15 cellular contexts compared by ENCODE assay signal in the genomic region with DNA sequence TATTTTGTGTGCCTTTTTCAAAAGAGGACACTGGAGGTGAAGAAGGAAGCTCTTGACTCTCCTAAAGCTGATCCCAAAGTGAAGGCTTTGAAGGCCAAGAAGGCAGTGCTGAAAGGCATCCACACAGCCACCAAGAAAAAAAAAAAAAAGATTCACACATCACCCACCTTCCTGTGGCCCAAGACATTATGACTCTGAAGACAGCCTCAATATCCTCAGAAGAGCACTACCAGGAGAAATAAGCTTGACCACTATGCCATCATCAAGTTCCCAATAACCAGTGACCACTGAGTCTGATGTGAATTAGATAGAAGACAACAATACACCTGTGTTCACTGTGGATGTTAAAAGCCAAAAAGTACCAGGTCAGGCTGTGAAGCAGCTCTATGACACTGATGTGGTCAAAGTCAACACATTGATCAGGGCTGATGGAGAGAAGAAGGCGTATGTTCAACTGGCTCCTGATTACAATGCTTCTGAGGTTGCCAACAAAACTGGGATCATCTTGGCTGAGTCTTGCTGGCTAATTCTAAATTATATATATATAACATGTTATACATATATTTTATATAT.
"Had no signal": no experiment of that assay in that cellular context is flagged by ENCODE, and none has a peak within 500 bp of the region (broad histone marks: within the 10 kb centered on the region; RNA-seq: fewer than 3 reads in every experiment).

No MANE protein-coding gene starts in this region.

- ATAC-seq: body of pancreas; gastroesophageal sphincter; natural killer cell treated with Interleukin-12 subunit alpha and Interleukin-12 subunit beta and Interleukin-15 and Interleukin-18, amount 100 ng/mL, for 72 hours had no signal

- H3K27ac Mint-ChIP-seq: activated CD4-positive, alpha-beta memory T cell treated with anti-CD3 and anti-CD28 coated beads, Interleukin-2, amount 10 ng/mL, durations not matched to agents 7 days and 5 days; activated T-cell treated with anti-CD3 and anti-CD28 coated beads, Interleukin-2, amount 50 U/mL, for 24 hours; activated T-helper 2 cell treated with anti-CD3 and anti-CD28 coated beads, Interferon-gamma antibody, Interleukin-2, Interleukin-4, amounts not matched to agents 10 μg/mL and 5 μg/mL and 100 μg/mL, durations not matched to agents 14 hours and 24 hours and 36 hours; natural killer cell treated with Interleukin-12 subunit alpha and Interleukin-12 subunit beta and Interleukin-15 and Interleukin-18, amount 100 ng/mL, for 72 hours had no signal

- DNase-seq: activated CD4-positive, alpha-beta memory T cell treated with anti-CD3 and anti-CD28 coated beads, Interleukin-2, amount 10 ng/mL, durations not matched to agents 7 days and 5 days; activated naive CD4-positive, alpha-beta T cell; activated T-cell treated with anti-CD3 and anti-CD28 coated beads, Interleukin-2, amount 50 U/mL, for 24 hours; body of pancreas; head of caudate nucleus; hypothalamus; midbrain; ovary; spleen; stimulated activated CD4-positive, alpha-beta T cell treated with anti-CD3 and anti-CD28 coated beads, Interleukin-4, amount 100 ng/mL, for 1 hour; stimulated activated naive CD4-positive, alpha-beta T cell; tibial artery had no signal

- H3K4me3 Mint-ChIP-seq: activated CD4-positive, alpha-beta memory T cell treated with anti-CD3 and anti-CD28 coated beads, Interleukin-2, amount 10 ng/mL, durations not matched to agents 7 days and 5 days; activated T-cell treated with anti-CD3 and anti-CD28 coated beads, Interleukin-2, amount 50 U/mL, for 24 hours; natural killer cell treated with Interleukin-12 subunit alpha and Interleukin-12 subunit beta and Interleukin-15 and Interleukin-18, amount 100 ng/mL, for 72 hours had no signal

- H3K27me3 Mint-ChIP-seq: activated CD4-positive, alpha-beta memory T cell treated with anti-CD3 and anti-CD28 coated beads, Interleukin-2, amount 10 ng/mL, durations not matched to agents 7 days and 5 days; activated T-cell treated with anti-CD3 and anti-CD28 coated beads, Interleukin-2, amount 50 U/mL, for 24 hours; natural killer cell treated with Interleukin-12 subunit alpha and Interleukin-12 subunit beta and Interleukin-15 and Interleukin-18, amount 100 ng/mL, for 72 hours had no signal
